Comparison of ENCODE assay signal across 8 cellular contexts in the genomic region with DNA sequence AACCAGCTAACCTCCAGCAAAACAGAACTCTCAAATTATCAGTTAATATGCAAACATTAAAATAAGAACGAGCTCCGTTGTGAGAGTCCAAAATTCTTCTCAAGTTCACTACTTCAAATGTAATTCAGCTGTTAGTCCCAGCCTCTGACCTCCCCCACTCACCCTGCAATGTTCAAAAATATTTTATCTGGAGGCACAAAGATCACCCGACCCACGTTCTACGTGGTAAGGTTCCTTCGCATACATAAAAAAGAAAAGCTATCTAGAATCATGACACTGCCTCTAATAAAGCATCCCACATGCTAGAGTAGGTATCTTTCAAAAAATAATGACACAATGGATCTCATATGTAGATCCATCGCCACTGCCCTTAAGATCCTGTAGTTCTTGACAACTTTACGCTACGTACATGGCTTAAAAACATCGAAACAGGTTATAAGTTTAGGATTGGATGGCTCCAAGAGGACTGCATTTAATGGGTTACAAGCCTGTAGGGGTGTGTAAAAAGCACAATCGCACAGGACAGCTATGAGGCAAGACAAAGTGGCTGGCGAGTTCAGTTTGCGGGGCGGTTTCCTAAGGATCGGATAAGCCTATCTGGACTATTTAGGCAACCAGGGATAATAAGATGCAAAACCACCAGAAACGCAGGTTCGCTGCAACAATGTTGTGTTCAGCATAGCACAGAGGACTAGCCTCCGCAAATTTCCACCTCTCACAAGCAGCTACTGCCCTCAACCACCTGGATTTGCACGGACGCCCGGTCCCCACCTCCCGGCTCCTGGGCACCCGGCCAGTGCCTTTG. TPM values are rescaled to one million over a fixed set of nuclear protein-coding genes. Genes with fewer than 3 reads are reported as not detected.
DNase-seq lines count a peak whose midpoint lies in the region; ATAC-seq, FAIRE-seq and TF ChIP-seq lines count a peak whose summit lies in the region.

No MANE protein-coding gene starts in this region.

- FAIRE-seq in astrocyte (lab: Jason Lieb, UNC), result no peak

- H3K27me3 Mint-ChIP-seq in astrocyte (ENCODE audit: low read depth, unreplicated experiment), result no peaks in the 10 kb centered on the region
- peaks cover 5 to 6% (median 6%) of the 10 kb centered on the region in 3 donors for H3K27me3 Mint-ChIP-seq in immature natural killer cell (ENCODE audit: low read depth in 3 of 3)

- H3K27ac ChIP-seq in astrocyte (ENCODE audit: low read depth, low read length), result peak overlapping the region; percentile 98

- peaks cover 38% of the 10 kb centered on the region for H4K20me1 ChIP-seq in astrocyte (ENCODE audit: insufficient read depth, low read length)

- H2AFZ ChIP-seq in astrocyte (ENCODE audit: low read depth, low read length), result peak overlapping the region; percentile 6

- H3K4me1 Mint-ChIP-seq in astrocyte (ENCODE audit: low read depth, unreplicated experiment) (peaks cover 9% of the 10 kb centered on the region), immature natural killer cell (peaks cover 38 to 53% of the 10 kb centered on the region in 2 donors)

- in situ Hi-C loops in GM13977 (cut with MboI; ENCODE audit: low pct_unique_long_range_greater_than_20kb, low sequenced_read_pairs, unreplicated experiment), result no loop called here

- H3K27ac Mint-ChIP-seq in astrocyte (ENCODE audit: unreplicated experiment) (peak overlapping the region; percentile 86), immature natural killer cell (peak overlapping the region; percentile 97 to 100 (median 99))

- TF ChIP-seq CTCF in GM13977 (IDR thresholded peaks at IDR 0.05; ENCODE audit: extremely low read depth, insufficient read depth, missing control alignments) (no peak), astrocyte (IDR thresholded peaks at IDR 0.05; ENCODE audit: insufficient read depth, low read depth, low read length) (no peak), GM20000 (IDR thresholded peaks at IDR 0.05; ENCODE audit: extremely low read depth, missing control alignments) (no peak)

- no peaks in the 10 kb centered on the region for H3K9me3 ChIP-seq in astrocyte (ENCODE audit: insufficient read depth, low read depth, low read length)

- H3K36me3 ChIP-seq in astrocyte (ENCODE audit: insufficient read depth, low read length), result peaks cover 15% of the 10 kb centered on the region

- H3K4me1 ChIP-seq in astrocyte (ENCODE audit: insufficient read depth, low read length), result peaks cover 4% of the 10 kb centered on the region

- peak overlapping the region; percentile 92 for H3K4me3 ChIP-seq in astrocyte (ENCODE audit: insufficient read depth, low read depth, low read length)

- H3K79me2 ChIP-seq in astrocyte (ENCODE audit: insufficient read depth, low read length), result peaks cover 58% of the 10 kb centered on the region

- H3K9me3 Mint-ChIP-seq in astrocyte (ENCODE audit: unreplicated experiment) (no peaks in the 10 kb centered on the region), immature natural killer cell (no peaks in the 10 kb centered on the region)

- H3K4me3 Mint-ChIP-seq in astrocyte (ENCODE audit: unreplicated experiment) (peak overlapping the region; percentile 87), immature natural killer cell (peak overlapping the region; percentile 97 to 100 (median 98))

- peak overlapping the region; percentile 97 for H3K9ac ChIP-seq in astrocyte (ENCODE audit: low read length)

- no peaks in the 10 kb centered on the region for H3K27me3 ChIP-seq in astrocyte (ENCODE audit: insufficient read depth, low read length)

- H3K4me2 ChIP-seq in astrocyte (ENCODE audit: low read length), result peak overlapping the region; percentile 88

- H3K36me3 Mint-ChIP-seq in astrocyte (ENCODE audit: low read depth, unreplicated experiment), result peaks cover 2% of the 10 kb centered on the region
- peaks cover 4 to 14% (median 10%) of the 10 kb centered on the region in 3 donors for H3K36me3 Mint-ChIP-seq in immature natural killer cell

- DNase-seq in GM13977 (ENCODE audit: low spot score), result peak; percentile 13
- DNase-seq in LHCN-M2 (ENCODE audit: low read depth), result peak; percentile 26
- peak; percentile 46 for DNase-seq in astrocyte (ENCODE audit: low read depth)
- DNase-seq in immature natural killer cell, result peak in 2 of 3 donors; percentile 3 to 5
- DNase-seq in stimulated activated naive CD8-positive, alpha-beta T cell treated with anti-CD3 and anti-CD28 coated beads, Interleukin-15, Interleukin-2, amounts not matched to agents 100 U/mL and 50 U/mL, for 24 hours, result no peak
- DNase-seq in GM20000 (ENCODE audit: low spot score), result no peak
- DNase-seq in LoVo (ENCODE audit: low spot score), result no peak

- peak; percentile 17 for ATAC-seq in GM21786 (IDR thresholded peaks at IDR 0.05; ENCODE audit: unreplicated experiment)
- peak; percentile 3 for ATAC-seq in stimulated activated naive CD8-positive, alpha-beta T cell treated with anti-CD3 and anti-CD28 coated beads, Interleukin-15, Interleukin-2, amounts not matched to agents 100 U/mL and 50 U/mL, for 24 hours

RNA-seq across cellular contexts. Expression of gene CLK4, which starts 1.0 kb away (rescaled TPM):
- total RNA-seq in LHCN-M2 (2014; rRNA removed) (9.4 and 13.3 TPM in 2 replicates), astrocyte (15.4 and 16.5 TPM in 2 replicates)
- 4.4 TPM for polyA plus RNA-seq in LHCN-M2 (2012)
- polyA plus RNA-seq in immature natural killer cell, result 10 to 100 TPM in 2 of 3 donors, 1 to 10 TPM in 1; 9.3 to 18.0 (median 16.9) TPM

RNA-seq across cellular contexts. Expression of gene COL23A1, which starts 35.7 kb away (rescaled TPM):
- total RNA-seq in LHCN-M2 (2014; rRNA removed) (not detected in 2 replicates), astrocyte (0.16 and 0.19 TPM in 2 replicates)
- not detected for polyA plus RNA-seq in LHCN-M2 (2012)
- under 1 TPM in 2 of 3 donors, not detected in 1; 0.40 to 0.78 TPM for polyA plus RNA-seq in immature natural killer cell

Comparison
In these comparisons a context has a peak if more than half of its experiments do, and no peak if none do; other contexts are left out.
1. DNase-seq: peak in GM13977 (single experiment), LHCN-M2 (single experiment), astrocyte (single experiment) and immature natural killer cell (2 of 3); none in stimulated activated naive CD8-positive, alpha-beta T cell treated with anti-CD3 and anti-CD28 coated beads, Interleukin-15, Interleukin-2, amounts not matched to agents 100 U/mL and 50 U/mL, for 24 hours (single experiment), GM20000 (single experiment) and LoVo (single experiment).